ENCODE assay signal across 8 cellular contexts in genomic region chr1:88892146-88892877, GRCh38. TPM values are rescaled to one million over a fixed set of nuclear protein-coding genes. Genes with fewer than 3 reads are reported as not detected.
DNase-seq lines count a peak whose midpoint lies in the region; ATAC-seq, FAIRE-seq and TF ChIP-seq lines count a peak whose summit lies in the region.

No MANE protein-coding gene starts in this region.

- no peaks in the 10 kb centered on the region for H3K27me3 ChIP-seq in CD4-positive, alpha-beta T cell (ENCODE audit: control insufficient read depth, insufficient read depth, low read length)
- no peaks in the 10 kb centered on the region for H3K27me3 ChIP-seq in HUES48 (ENCODE audit: control insufficient read depth, insufficient read depth, low read length)
- H3K27me3 ChIP-seq in RWPE2 (ENCODE audit: insufficient read depth, poor library complexity, severe bottlenecking) = no peaks in the 10 kb centered on the region
- H3K27me3 ChIP-seq in endothelial cell of umbilical vein (ENCODE audit: control insufficient read depth in 2 of 2, insufficient read depth in 2 of 2, low read length in 2 of 2) = peaks cover 2 to 4% of the 10 kb centered on the region in 2 experiments
- no peaks in the 10 kb centered on the region for H3K27me3 ChIP-seq in neural progenitor cell

- peak overlapping the region; percentile 91 for H3K27ac Mint-ChIP-seq in CD4-positive, alpha-beta T cell
- no peak overlapping the region for H3K27ac Mint-ChIP-seq in neural progenitor cell

- DNase-seq in CD4-positive, alpha-beta T cell = no peak
- no peak for DNase-seq in RWPE2 (ENCODE audit: low spot score)
- DNase-seq in endothelial cell of umbilical vein (ENCODE audit: low read depth, low spot score) = peak; percentile 53
- no peak for DNase-seq in neural progenitor cell (ENCODE audit: low spot score)

- H3K36me3 Mint-ChIP-seq in CD4-positive, alpha-beta T cell (ENCODE audit: low read depth) = peaks cover 37% of the 10 kb centered on the region
- no peaks in the 10 kb centered on the region for H3K36me3 Mint-ChIP-seq in neural progenitor cell

- no peaks in the 10 kb centered on the region for H3K9me1 ChIP-seq in endothelial cell of umbilical vein (replicated peaks; ENCODE audit: control insufficient read depth, extremely low read depth, insufficient read depth, low read length)

- H3K9ac ChIP-seq in HUES48 (ENCODE audit: low read depth, low read length) (no peak overlapping the region), endothelial cell of umbilical vein (replicated peaks; ENCODE audit: extremely low read depth, insufficient read depth, low read length) (peak overlapping the region; percentile 69), neural progenitor cell (no peak overlapping the region)

- H3K9me3 ChIP-seq in CD4-positive, alpha-beta T cell (ENCODE audit: control insufficient read depth, low read length) = no peaks in the 10 kb centered on the region
- no peaks in the 10 kb centered on the region for H3K9me3 ChIP-seq in HUES48 (ENCODE audit: control insufficient read depth, insufficient read depth, low read length)
- no peaks in the 10 kb centered on the region for H3K9me3 ChIP-seq in RWPE2 (ENCODE audit: severe bottlenecking)
- H3K9me3 ChIP-seq in endothelial cell of umbilical vein (replicated peaks; ENCODE audit: control insufficient read depth, insufficient read depth, low read length) = no peaks in the 10 kb centered on the region
- H3K9me3 ChIP-seq in neural progenitor cell (ENCODE audit: low read depth) = no peaks in the 10 kb centered on the region

- peaks cover 45% of the 10 kb centered on the region for H3K4me1 Mint-ChIP-seq in CD4-positive, alpha-beta T cell (ENCODE audit: low read depth)
- H3K4me1 Mint-ChIP-seq in neural progenitor cell = peaks cover 18% of the 10 kb centered on the region

- 0 out of 2 replicates have a peak, but pooled peaks cover 4% of the 10 kb centered on the region for H3K36me3 ChIP-seq in HUES48 (ENCODE audit: control insufficient read depth, insufficient read depth, low read length)
- peaks cover 15% of the 10 kb centered on the region for H3K36me3 ChIP-seq in RWPE2 (ENCODE audit: low read depth)
- no peaks in the 10 kb centered on the region for H3K36me3 ChIP-seq in endothelial cell of umbilical vein (ENCODE audit: control insufficient read depth in 2 of 2, extremely low read depth in 1 of 2, insufficient read depth in 2 of 2, low read length in 2 of 2)
- H3K36me3 ChIP-seq in neural progenitor cell = no peaks in the 10 kb centered on the region

- POLR2A ChIA-PET in CD4-positive, alpha-beta T cell (lab: Charles Lee) = interaction anchor here (0.8 to 5.3 kb wide), 12 partner anchors 12 to 1103 kb away, joined by 3 to 39 read pairs (median 4); partner anchors contain the start of genes PKN2 and ZNF326
- POLR2A ChIA-PET in endothelial cell of umbilical vein (lab: Charles Lee) = interaction anchor here (0.5 to 1.5 kb wide), 2 partner anchors 28 to 33 kb away, joined by 6 read pairs; no protein-coding TSS in a partner anchor

- intact Hi-C loops in CD4-positive, alpha-beta T cell (cut with DNase I, micrococcal nuclease) = loop anchor here in 1 of 2 experiments (2.0 to 5.0 kb wide), 2 partner anchors 98 to 1100 kb away; no protein-coding TSS in a partner anchor
- intact Hi-C loops in endothelial cell of umbilical vein (cut with micrococcal nuclease) = no loop called here

- CTCF ChIA-PET in CD4-positive, alpha-beta T cell (lab: Charles Lee) = no interaction called here
- CTCF ChIA-PET in endothelial cell of umbilical vein (lab: Charles Lee) = no interaction called here

- no peaks in the 10 kb centered on the region for H3K9me3 Mint-ChIP-seq in CD4-positive, alpha-beta T cell
- H3K9me3 Mint-ChIP-seq in neural progenitor cell = no peaks in the 10 kb centered on the region

- peak overlapping the region; percentile 54 for H3K4me2 ChIP-seq in endothelial cell of umbilical vein (ENCODE audit: insufficient read depth, low read length)
- peak overlapping the region; percentile 85 for H3K4me2 ChIP-seq in neural progenitor cell

- no peak for TF ChIP-seq CTCF in CD4-positive, alpha-beta T cell (IDR thresholded peaks at IDR 0.05)
- TF ChIP-seq CTCF in RWPE2 (IDR thresholded peaks at IDR 0.05; ENCODE audit: poor library complexity, severe bottlenecking) = no peak
- no peak for TF ChIP-seq CTCF in endothelial cell of umbilical vein (IDR thresholded peaks at IDR 0.05; ENCODE audit: extremely low read depth in 1 of 2, insufficient read depth in 1 of 2, low read depth in 1 of 2, low read length in 2 of 2)
- no peak for TF ChIP-seq CTCF in neural progenitor cell (IDR thresholded peaks at IDR 0.05)

- ATAC-seq in CD4-positive, alpha-beta T cell (ENCODE audit: poor library complexity) = no peak
- no peak for ATAC-seq in RWPE2 (ENCODE audit: low read depth)
- ATAC-seq in GM18520 (IDR thresholded peaks at IDR 0.05; ENCODE audit: unreplicated experiment) = no peak
- ATAC-seq in HG03135 (IDR thresholded peaks at IDR 0.05; ENCODE audit: unreplicated experiment) = no peak
- no peak for ATAC-seq in GM21367 (IDR thresholded peaks at IDR 0.05; ENCODE audit: unreplicated experiment)

- dilution Hi-C loops in endothelial cell of umbilical vein (cut with MboI; ENCODE audit: extremely low pct_ligation_motif_present, low sequenced_read_pairs) = no loop called here

- no peak for FAIRE-seq in endothelial cell of umbilical vein (lab: Jason Lieb, UNC)

- H3K27me3 Mint-ChIP-seq in CD4-positive, alpha-beta T cell = no peaks in the 10 kb centered on the region
- peaks cover 2% of the 10 kb centered on the region for H3K27me3 Mint-ChIP-seq in neural progenitor cell (ENCODE audit: insufficient read depth, low read depth)

- H3F3A ChIP-seq in neural progenitor cell (ENCODE audit: low read depth) = peaks cover 13% of the 10 kb centered on the region

- peak overlapping the region; percentile 96 for H3K4me3 Mint-ChIP-seq in CD4-positive, alpha-beta T cell
- H3K4me3 Mint-ChIP-seq in neural progenitor cell = peak overlapping the region; percentile 99

- peak overlapping the region; percentile 93 for H3K27ac ChIP-seq in CD4-positive, alpha-beta T cell (ENCODE audit: low read depth, low read length)
- H3K27ac ChIP-seq in HUES48 (ENCODE audit: low read depth, low read length) (no peak overlapping the region), RWPE2 (ENCODE audit: poor library complexity, severe bottlenecking) (peak overlapping the region; percentile 44), endothelial cell of umbilical vein (ENCODE audit: insufficient read depth, low read depth, low read length) (no peak overlapping the region), neural progenitor cell (no peak overlapping the region)

- H3K4me3 ChIP-seq in HUES48 (ENCODE audit: low read depth, low read length) (peak overlapping the region; percentile 82), RWPE2 (ENCODE audit: severe bottlenecking) (peak overlapping the region; percentile 80), endothelial cell of umbilical vein (replicated peaks in 1 of 3; ENCODE audit: insufficient read depth in 1 of 3, low read depth in 1 of 3, low read length in 3 of 3) (peak overlapping the region in 2 of 3 experiments; percentile 81 to 91), neural progenitor cell (peak overlapping the region; percentile 76)

- H2AFZ ChIP-seq in endothelial cell of umbilical vein (ENCODE audit: low read depth, low read length) (peak overlapping the region; percentile 24), neural progenitor cell (replicated peaks) (peak overlapping the region; percentile 93)

- H4K20me1 ChIP-seq in endothelial cell of umbilical vein (replicated peaks; ENCODE audit: control insufficient read depth, extremely low read depth, insufficient read depth, low read length) = no peaks in the 10 kb centered on the region
- H4K20me1 ChIP-seq in neural progenitor cell (ENCODE audit: low read depth) = peaks cover 5% of the 10 kb centered on the region

- no peak for TF ChIP-seq POLR2A in endothelial cell of umbilical vein (IDR thresholded peaks at IDR 0.05; ENCODE audit: low read depth, low read length)

- H3K4me1 ChIP-seq in HUES48 (ENCODE audit: control insufficient read depth, insufficient read depth, low read length) = peaks cover 7% of the 10 kb centered on the region
- H3K4me1 ChIP-seq in RWPE2 (ENCODE audit: insufficient read depth, poor library complexity, severe bottlenecking) = peaks cover 11% of the 10 kb centered on the region
- peaks cover 7% of the 10 kb centered on the region for H3K4me1 ChIP-seq in endothelial cell of umbilical vein (ENCODE audit: control insufficient read depth, extremely low read depth, insufficient read depth, low read length)
- peaks cover 6% of the 10 kb centered on the region for H3K4me1 ChIP-seq in neural progenitor cell

- BruUV-seq in endothelial cell of umbilical vein (replicated peaks; lab: Mats Ljungman, UMichigan) = no TSS peak

- H3K79me2 ChIP-seq in endothelial cell of umbilical vein (ENCODE audit: control insufficient read depth, insufficient read depth, low read length) (peaks cover 35% of the 10 kb centered on the region), neural progenitor cell (ENCODE audit: low read depth) (peaks cover 33% of the 10 kb centered on the region)

TF ChIP-seq in endothelial cell of umbilical vein, 7 proteins besides CTCF, POLR2A, EP300 and RAD21:
- TF ChIP-seq FOS (IDR thresholded peaks at IDR 0.05; ENCODE audit: borderline replicate concordance, insufficient read depth, low read length) = no peak
- TF ChIP-seq POLR2AphosphoS5 (IDR thresholded peaks at IDR 0.05; ENCODE audit: insufficient read depth, low read depth, low read length) = no peak
- TF ChIP-seq GATA2 (IDR thresholded peaks at IDR 0.05; ENCODE audit: insufficient read depth, insufficient read length, low read depth, low read length) = no peak
- no peak for TF ChIP-seq EZH2 (IDR thresholded peaks at IDR 0.05; ENCODE audit: borderline replicate concordance, low read depth, low read length, severe bottlenecking)
- TF ChIP-seq MAX (IDR thresholded peaks at IDR 0.05; ENCODE audit: insufficient read depth, insufficient read length) = no peak
- no peak for TF ChIP-seq MYC (IDR thresholded peaks at IDR 0.05; ENCODE audit: low read depth, low read length)
- TF ChIP-seq JUN (IDR thresholded peaks at IDR 0.05; ENCODE audit: borderline replicate concordance, insufficient read depth, insufficient read length, low read depth) = no peak

RNA-seq across cellular contexts. Expression of gene GTF2B, which starts 0.9 kb away (rescaled TPM):
- 10 to 100 TPM; 82.6 to 86.4 TPM for total RNA-seq in CD4-positive, alpha-beta T cell
- total RNA-seq in endothelial cell of umbilical vein (18.0 and 19.8 TPM in 2 replicates), neural progenitor cell (ENCODE audit: low replicate concordance) (32.2 and 42.0 TPM in 2 replicates)
- 14.2 and 20.0 TPM in 2 replicates for polyA plus RNA-seq in endothelial cell of umbilical vein
- polyA plus RNA-seq in endothelial cell of umbilical vein (2011; cell fraction: cytosol; rRNA removed) = 17.8 and 17.9 TPM in 2 replicates
- 13.9 and 16.3 TPM in 2 replicates for polyA plus RNA-seq in endothelial cell of umbilical vein (2011; cell fraction: nucleus; rRNA removed)
- 17.7 and 24.5 TPM in 2 replicates for polyA plus RNA-seq in endothelial cell of umbilical vein (2012)
- polyA minus RNA-seq in endothelial cell of umbilical vein = 27.2 and 29.8 TPM in 2 replicates
- 14.8 TPM for polyA minus RNA-seq in endothelial cell of umbilical vein (2011; cell fraction: cytosol; rRNA and poly(A)+ RNA removed)
- 11.3 and 15.7 TPM in 2 replicates for polyA minus RNA-seq in endothelial cell of umbilical vein (2011; cell fraction: nucleus; rRNA and poly(A)+ RNA removed)

Comparison
In these comparisons a context has a peak if more than half of its experiments do, and no peak if none do; other contexts are left out.
1. H3K27ac ChIP-seq: peak in CD4-positive, alpha-beta T cell (single experiment) and RWPE2 (single experiment); none in HUES48 (single experiment), endothelial cell of umbilical vein (single experiment) and neural progenitor cell (single experiment).
2. Peak in every context shown above with its lines, with median percentiles within 50 percentile points of each other: H3K4me3 ChIP-seq.